ENCODE assay signal across 8 cellular contexts in genomic region chr20:38152175-38153010, GRCh38. TPM values are rescaled to one million over a fixed set of nuclear protein-coding genes. Genes with fewer than 3 reads are reported as not detected.
DNase-seq lines count a peak whose midpoint lies in the region; ATAC-seq and TF ChIP-seq lines count a peak whose summit lies in the region.

No MANE protein-coding gene starts in this region.

- no peaks in the 10 kb centered on the region for H3K27me3 ChIP-seq in heart right ventricle
- H3K27me3 ChIP-seq in sigmoid colon = no peaks in the 10 kb centered on the region

- TF ChIP-seq POLR2A in sigmoid colon (IDR thresholded peaks at IDR 0.05) = no peak

- H3K36me3 ChIP-seq in heart right ventricle (peaks cover 0 to 85% (median 62%) of the 10 kb centered on the region in 9 donors), sigmoid colon (peaks cover 0 to 40% (median 26%) of the 10 kb centered on the region in 4 donors)

- intact Hi-C loops in heart right ventricle (cut with DNase I) (no loop called here), sigmoid colon (cut with DNase I) (no loop called here)

- WGBS in heart right ventricle, 2 donors = 9% methylated on average over 23 of the region's 23 CpGs
- 2 to 8% methylated on average over 23 of the region's 23 CpGs for WGBS in sigmoid colon, 2 donors

- peaks cover 5% of the 10 kb centered on the region for H3K27me3 Mint-ChIP-seq in activated naive CD4-positive, alpha-beta T cell treated with anti-CD3 and anti-CD28 coated beads, Interleukin-2, amount 50 U/mL, for 24 hours

- H3K27ac ChIP-seq in heart right ventricle = peak overlapping the region; percentile 39 to 96 (median 90)
- peak overlapping the region; percentile 60 to 86 (median 72) for H3K27ac ChIP-seq in sigmoid colon

- TF ChIP-seq EP300 in sigmoid colon (IDR thresholded peaks at IDR 0.05) = peak in 2 of 4 donors; percentile 4 to 35

- peak overlapping the region; percentile 36 for H3K4me3 Mint-ChIP-seq in activated naive CD4-positive, alpha-beta T cell treated with anti-CD3 and anti-CD28 coated beads, Interleukin-2, amount 50 U/mL, for 24 hours

- no peak overlapping the region for H3K27ac Mint-ChIP-seq in activated naive CD4-positive, alpha-beta T cell treated with anti-CD3 and anti-CD28 coated beads, Interleukin-2, amount 50 U/mL, for 24 hours

- H3K4me3 ChIP-seq in heart right ventricle = peak overlapping the region in 7 of 10 donors; percentile 0 to 23 (median 10)
- no peak overlapping the region for H3K4me3 ChIP-seq in sigmoid colon

- peaks cover 27 to 91% (median 79%) of the 10 kb centered on the region in 9 donors for H3K4me1 ChIP-seq in heart right ventricle
- peaks cover 0 to 48% (median 31%) of the 10 kb centered on the region in 4 donors for H3K4me1 ChIP-seq in sigmoid colon

- no peaks in the 10 kb centered on the region for H3K9me3 ChIP-seq in heart right ventricle
- no peaks in the 10 kb centered on the region for H3K9me3 ChIP-seq in sigmoid colon

- TF ChIP-seq CTCF in heart right ventricle (IDR thresholded peaks at IDR 0.05) = no peak
- TF ChIP-seq CTCF in sigmoid colon (IDR thresholded peaks at IDR 0.05) = no peak

- no peak for DNase-seq in activated naive CD4-positive, alpha-beta T cell treated with Interleukin-2 at 50 U/mL for 16 hours
- DNase-seq in LHCN-M2 (ENCODE audit: low read depth) (peak; percentile 49), heart right ventricle (peak; percentile 89 to 91), sigmoid colon (peak; percentile 90), AG20443 (ENCODE audit: low spot score) (no peak), NCI-H2029 treated with DMSO at 0.1 percent for 48 hours (lab: John Stamatoyannopoulos, UW) (no peak)
- peak; percentile 70 for DNase-seq in activated CD8-positive, alpha-beta memory T cell treated with anti-CD3 and anti-CD28 coated beads, Interleukin-2, amount 50 U/mL, for 48 hours

- H3K36me3 Mint-ChIP-seq in activated naive CD4-positive, alpha-beta T cell treated with anti-CD3 and anti-CD28 coated beads, Interleukin-2, amount 50 U/mL, for 24 hours = no peaks in the 10 kb centered on the region

- peak; percentile 71 to 84 (median 74) for ATAC-seq in heart right ventricle

- peaks cover 14% of the 10 kb centered on the region for H3K4me1 Mint-ChIP-seq in activated naive CD4-positive, alpha-beta T cell treated with anti-CD3 and anti-CD28 coated beads, Interleukin-2, amount 50 U/mL, for 24 hours

- H3K9me3 Mint-ChIP-seq in activated naive CD4-positive, alpha-beta T cell treated with anti-CD3 and anti-CD28 coated beads, Interleukin-2, amount 50 U/mL, for 24 hours = no peaks in the 10 kb centered on the region

RNA-seq across cellular contexts. Expression of gene TGM2, which starts 12.7 kb away (rescaled TPM):
- total RNA-seq in LHCN-M2 (2014; rRNA removed) = 6.3 and 7.4 TPM in 2 replicates
- 21.7 TPM for polyA plus RNA-seq in LHCN-M2 (2012)
- 100 to 1,000 TPM; 279 to 993 (median 472) TPM for total RNA-seq in heart right ventricle
- 100 to 1,000 TPM; 146 to 475 TPM for polyA plus RNA-seq in heart right ventricle
- total RNA-seq in sigmoid colon = 100 to 1,000 TPM in 2 of 4 donors, 10 to 100 TPM in 2; 14.8 to 104 (median 60.7) TPM
- 10 to 100 TPM in 1 of 3 donors, 1 to 10 TPM in 2; 6.5 to 71.1 (median 7.2) TPM for polyA plus RNA-seq in sigmoid colon

Comparison
In these comparisons a context has a peak if more than half of its experiments do, and no peak if none do; other contexts are left out.
1. DNase-seq: peak in LHCN-M2 (single experiment), activated CD8-positive, alpha-beta memory T cell treated with anti-CD3 and anti-CD28 coated beads, Interleukin-2, amount 50 U/mL, for 48 hours (single experiment), heart right ventricle (2 of 2) and sigmoid colon (single experiment); none in activated naive CD4-positive, alpha-beta T cell treated with Interleukin-2 at 50 U/mL for 16 hours (single experiment), AG20443 (single experiment) and NCI-H2029 treated with DMSO at 0.1 percent for 48 hours (single experiment).
2. H3K4me3 ChIP-seq: peak in heart right ventricle (7 of 10); none in sigmoid colon (0 of 4).